Comparison of ENCODE assay signal across 16 cellular contexts in the genomic region with DNA sequence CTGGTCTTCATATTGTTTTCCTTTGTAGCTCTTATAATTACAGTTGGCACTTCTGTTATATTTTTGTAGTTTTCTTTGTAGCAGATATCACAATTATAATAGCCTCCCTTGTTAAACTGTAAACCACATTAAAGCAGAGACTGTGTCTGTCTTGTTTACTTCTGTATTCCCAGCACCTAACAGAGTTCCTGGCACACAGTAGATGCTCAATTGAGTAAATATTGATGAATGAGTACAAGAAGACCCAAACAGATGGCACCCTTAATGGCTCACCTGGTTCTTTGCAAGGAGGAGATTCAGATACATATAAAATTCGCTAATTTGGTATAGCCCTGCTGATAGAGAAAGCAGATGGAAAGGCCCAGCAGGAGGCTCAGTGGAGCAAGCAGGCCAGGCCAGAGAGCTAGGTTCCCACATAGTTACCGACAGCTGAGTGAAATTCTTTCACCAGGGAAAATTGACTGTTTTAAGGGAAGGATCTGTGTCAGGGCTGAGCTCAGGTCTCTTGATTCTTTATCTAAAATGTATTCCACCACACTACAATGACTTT.
A peak's percentile ranks its signal among the peaks of the same experiment; 100 is the strongest.
DNase-seq lines count a peak whose midpoint lies in the region; ATAC-seq and TF ChIP-seq lines count a peak whose summit lies in the region.
"Had no signal": no experiment of that assay in that cellular context is flagged by ENCODE, and none has a peak within 500 bp of the region (broad histone marks: within the 10 kb centered on the region; RNA-seq: fewer than 3 reads in every experiment).

No MANE protein-coding gene starts in this region.

- H3K36me3 Mint-ChIP-seq in glutamatergic neuron (ENCODE audit: unreplicated experiment) = no peaks in the 10 kb centered on the region
- H3K36me3 Mint-ChIP-seq: CD8-positive, alpha-beta memory T cell had no signal

- H3K9me3 ChIP-seq in BE2C = no peaks in the 10 kb centered on the region
- H3K9me3 ChIP-seq: SJSA1, vagina had no signal

- DNase-seq in BE2C (peak; percentile 5), LNCaP clone FGC (ENCODE audit: low read depth) (peak; percentile 88), NCI-H524 treated with DMSO at 0.1 percent for 48 hours (lab: John Stamatoyannopoulos, UW) (peak; percentile 60), glutamatergic neuron (peak; percentile 30), activated T-cell treated with anti-CD3 and anti-CD28 coated beads for 4 hours (no peak)
- no peak for DNase-seq in activated effector memory CD4-positive, alpha-beta T cell treated with anti-CD3 and anti-CD28 coated beads, Interleukin-2, amount 50 U/mL, for 16 hours
- DNase-seq: activated CD8-positive, alpha-beta memory T cell treated with anti-CD3 and anti-CD28 coated beads for 24 hours; CD8-positive, alpha-beta memory T cell; NCI-H1048; small intestine; stimulated activated naive CD8-positive, alpha-beta T cell treated with anti-CD3 and anti-CD28 coated beads, Interleukin-15, amount 100 ng/mL, for 72 hours had no signal

- H3K27me3 Mint-ChIP-seq in glutamatergic neuron (ENCODE audit: unreplicated experiment) = no peaks in the 10 kb centered on the region
- H3K27me3 Mint-ChIP-seq: CD8-positive, alpha-beta memory T cell; IgD-negative memory B cell; stimulated activated naive CD8-positive, alpha-beta T cell treated with anti-CD3 and anti-CD28 coated beads, Interleukin-15, amount 100 ng/mL, for 72 hours had no signal

- TF ChIP-seq CTCF in BE2C (IDR thresholded peaks at IDR 0.05; ENCODE audit: low read depth, low read length) = 0 out of 2 replicates have a peak, but pooled peaks have one; percentile 13
- peak; percentile 24; the same call in 1 of the 2 replicates for TF ChIP-seq CTCF in LNCaP clone FGC (IDR thresholded peaks at IDR 0.05; ENCODE audit: control insufficient read depth, extremely low read depth, insufficient read depth)
- TF ChIP-seq CTCF in glutamatergic neuron (IDR thresholded peaks at IDR 0.05; ENCODE audit: partially characterized antibody, unreplicated experiment) = no peak

- ATAC-seq in HG03342 (IDR thresholded peaks at IDR 0.05; ENCODE audit: unreplicated experiment) (no peak), HG02763 (IDR thresholded peaks at IDR 0.05; ENCODE audit: unreplicated experiment) (no peak)
- ATAC-seq: stimulated activated naive CD8-positive, alpha-beta T cell treated with anti-CD3 and anti-CD28 coated beads, Interleukin-15, amount 100 ng/mL, for 72 hours had no signal

- H3K36me3 ChIP-seq in BE2C = no peaks in the 10 kb centered on the region
- H3K36me3 ChIP-seq: SJSA1, vagina had no signal

- peak overlapping the region; percentile 62 for H3K27ac Mint-ChIP-seq in glutamatergic neuron (ENCODE audit: unreplicated experiment)
- H3K27ac Mint-ChIP-seq: CD8-positive, alpha-beta memory T cell; IgD-negative memory B cell had no signal

- H3K9me3 Mint-ChIP-seq in glutamatergic neuron (ENCODE audit: unreplicated experiment) = no peaks in the 10 kb centered on the region
- H3K9me3 Mint-ChIP-seq: CD8-positive, alpha-beta memory T cell; IgD-negative memory B cell; stimulated activated naive CD8-positive, alpha-beta T cell treated with anti-CD3 and anti-CD28 coated beads, Interleukin-15, amount 100 ng/mL, for 72 hours had no signal

- H3K4me1 ChIP-seq in BE2C = no peaks in the 10 kb centered on the region
- H3K4me1 ChIP-seq: SJSA1, vagina had no signal

- H3K4me3 Mint-ChIP-seq in glutamatergic neuron (ENCODE audit: unreplicated experiment) = no peak overlapping the region
- H3K4me3 Mint-ChIP-seq: CD8-positive, alpha-beta memory T cell; IgD-negative memory B cell; stimulated activated naive CD8-positive, alpha-beta T cell treated with anti-CD3 and anti-CD28 coated beads, Interleukin-15, amount 100 ng/mL, for 72 hours had no signal

- no peaks in the 10 kb centered on the region for H3K27me3 ChIP-seq in BE2C
- H3K27me3 ChIP-seq: SJSA1, vagina had no signal

- peaks cover 22% of the 10 kb centered on the region for H3K4me1 Mint-ChIP-seq in glutamatergic neuron (ENCODE audit: low read depth, unreplicated experiment)
- H3K4me1 Mint-ChIP-seq: CD8-positive, alpha-beta memory T cell; IgD-negative memory B cell; stimulated activated naive CD8-positive, alpha-beta T cell treated with anti-CD3 and anti-CD28 coated beads, Interleukin-15, amount 100 ng/mL, for 72 hours had no signal

- no peak overlapping the region for H3K4me3 ChIP-seq in BE2C (ENCODE audit: low read depth, low read length)
- H3K4me3 ChIP-seq in LNCaP clone FGC (ENCODE audit: low read depth, low read length) = no peak overlapping the region
- H3K4me3 ChIP-seq: SJSA1, vagina had no signal

Comparison
In these comparisons a context has a peak if more than half of its experiments do, and no peak if none do; other contexts are left out.
1. DNase-seq: peak in BE2C (single experiment), LNCaP clone FGC (single experiment), NCI-H524 treated with DMSO at 0.1 percent for 48 hours (single experiment) and glutamatergic neuron (single experiment); none in activated T-cell treated with anti-CD3 and anti-CD28 coated beads for 4 hours (single experiment) and activated effector memory CD4-positive, alpha-beta T cell treated with anti-CD3 and anti-CD28 coated beads, Interleukin-2, amount 50 U/mL, for 16 hours (single experiment).